Comparison of ENCODE assay signal across 8 cellular contexts in genomic region chr3:172065967-172066762, GRCh38. TPM values are rescaled to one million over a fixed set of nuclear protein-coding genes. Genes with fewer than 3 reads are reported as not detected.
DNase-seq lines count a peak whose midpoint lies in the region; ATAC-seq, FAIRE-seq and TF ChIP-seq lines count a peak whose summit lies in the region.

No MANE protein-coding gene starts in this region.

- peak overlapping the region; percentile 84 for H3K27ac Mint-ChIP-seq in endothelial cell (ENCODE audit: unreplicated experiment)

- POLR2A ChIA-PET in IMR-90 (lab: Charles Lee; ENCODE audit: unreplicated experiment) = no interaction called here

- H2BK20ac ChIP-seq in IMR-90 (ENCODE audit: low read depth, low read length) = no peak overlapping the region

- CTCF ChIA-PET in IMR-90 (lab: Yijun Ruan, JAX) = interaction anchor here (1.5 kb wide), 1 partner anchor 10 kb away, joined by 4 read pairs; no protein-coding TSS in a partner anchor

- H3K4me1 Mint-ChIP-seq in endothelial cell (ENCODE audit: unreplicated experiment) = peaks cover 62% of the 10 kb centered on the region

- no peak for TF ChIP-seq RAD21 in IMR-90 (IDR thresholded peaks at IDR 0.05; ENCODE audit: low read length)

- no peak overlapping the region for H2BK5ac ChIP-seq in IMR-90 (ENCODE audit: low read depth, low read length, poor library complexity, severe bottlenecking)

- H3K9me1 ChIP-seq in IMR-90 (ENCODE audit: insufficient read depth, low read length) = peaks cover 23% of the 10 kb centered on the region

- peak overlapping the region; percentile 33; the same call in 1 of the 2 replicates for H3K23ac ChIP-seq in IMR-90 (ENCODE audit: low read depth, low read length)

- H3K9me3 Mint-ChIP-seq in endothelial cell (ENCODE audit: unreplicated experiment) = no peaks in the 10 kb centered on the region

- H4K8ac ChIP-seq in IMR-90 (ENCODE audit: low read depth in 2 of 2, low read length in 2 of 2) = peak overlapping the region in 1 of 2 experiments; percentile 44; a peak in 2 of 4 replicates

- no peak for TF ChIP-seq CTCF in IMR-90 (conservative IDR thresholded peaks at IDR 0.05; ENCODE audit: low read depth, low read length)
- no peak for TF ChIP-seq CTCF in endothelial cell (IDR thresholded peaks at IDR 0.05; ENCODE audit: unreplicated experiment)

- H2AFZ ChIP-seq in IMR-90 (replicated peaks; ENCODE audit: low read length, poor library complexity) = no peak overlapping the region

- H3K18ac ChIP-seq in IMR-90 (ENCODE audit: low read depth, low read length) = peak overlapping the region; percentile 17; the same call in 1 of the 2 replicates

- no peak overlapping the region for H2AK5ac ChIP-seq in IMR-90 (ENCODE audit: low read depth, low read length)

- DNase-seq in GM19239 (ENCODE audit: insufficient read length, low spot score) (peak; percentile 18), IMR-90 (peak; percentile 68), endothelial cell (ENCODE audit: low spot score) (no peak), RPMI8226 (no peak), Ammon's horn (ENCODE audit: low spot score) (no peak)

- H3K4me1 ChIP-seq in IMR-90 (ENCODE audit: control insufficient read depth, insufficient read depth, low read length) (peaks cover 18% of the 10 kb centered on the region), rectal smooth muscle tissue (ENCODE audit: control insufficient read depth, insufficient read depth, low read length) (peaks cover 19% of the 10 kb centered on the region)

- H3K56ac ChIP-seq in IMR-90 (ENCODE audit: extremely low read depth, insufficient read depth, low read length) = no peak overlapping the region

- H3K4me3 Mint-ChIP-seq in endothelial cell (ENCODE audit: unreplicated experiment) = peak overlapping the region; percentile 17

- FAIRE-seq in GM19239 (lab: Jason Lieb, UNC) = peak; percentile 96

- dilution Hi-C loops in IMR-90 (cut with HindIII; ENCODE audit: low sequenced_read_pairs, unreplicated experiment) = no loop called here

- peaks cover 32% of the 10 kb centered on the region for H3K36me3 Mint-ChIP-seq in endothelial cell (ENCODE audit: low read depth, unreplicated experiment)

- in situ Hi-C loops in IMR-90 (cut with MboI; ENCODE audit: low sequenced_read_pairs) = no loop called here

- TF ChIP-seq POLR2A in IMR-90 (IDR thresholded peaks at IDR 0.05; ENCODE audit: low read depth, low read length) = no peak

- peak overlapping the region; percentile 30; the same call in 1 of the 2 replicates for H3K4me2 ChIP-seq in IMR-90 (ENCODE audit: low read depth, low read length)

- ATAC-seq in IMR-90 (ENCODE audit: low read depth) (no peak), GM19035 (IDR thresholded peaks at IDR 0.05; ENCODE audit: unreplicated experiment) (no peak), GM18868 (IDR thresholded peaks at IDR 0.05; ENCODE audit: unreplicated experiment) (no peak)

- no peak overlapping the region for H2BK120ac ChIP-seq in IMR-90 (ENCODE audit: low read depth, low read length)

- no peak overlapping the region for H4K91ac ChIP-seq in IMR-90 (ENCODE audit: insufficient read depth, low read depth, low read length)

- H3K4ac ChIP-seq in IMR-90 (ENCODE audit: low read depth, low read length) = peak overlapping the region; percentile 24; the same call in 1 of the 2 replicates

- H4K20me1 ChIP-seq in IMR-90 (ENCODE audit: insufficient read depth, low read length) = peaks cover 95% of the 10 kb centered on the region

- no peak overlapping the region for H2BK15ac ChIP-seq in IMR-90 (ENCODE audit: low read depth, low read length)

- WGBS in IMR-90 (ENCODE audit: extremely low coverage in 2 of 2, insufficient read length in 1 of 2), 2 experiments = no CpG with 5 or more reads among the region's 7 CpGs

- no peaks in the 10 kb centered on the region for H3K9me3 ChIP-seq in IMR-90 (ENCODE audit: control insufficient read depth, insufficient read depth, low read length)

- H3K27ac ChIP-seq in IMR-90 (ENCODE audit: insufficient read depth, low read length) (peak overlapping the region; percentile 2; the same call in 1 of the 2 replicates), rectal smooth muscle tissue (ENCODE audit: low read depth, low read length) (no peak overlapping the region)

- peaks cover 9% of the 10 kb centered on the region for H3K36me3 ChIP-seq in IMR-90 (ENCODE audit: control insufficient read depth, insufficient read depth, low read length)
- H3K36me3 ChIP-seq in rectal smooth muscle tissue (ENCODE audit: control insufficient read depth, insufficient read depth, low read length) = peaks cover 2% of the 10 kb centered on the region

- H3K4me3 ChIP-seq in IMR-90 (ENCODE audit: insufficient read depth, low read depth, low read length) (no peak overlapping the region), rectal smooth muscle tissue (ENCODE audit: low read length) (peak overlapping the region; percentile 25)

- peaks cover 22 to 83% of the 10 kb centered on the region in 2 experiments for H3K79me1 ChIP-seq in IMR-90 (ENCODE audit: low read depth in 1 of 2, low read length in 2 of 2)

- H3K27me3 Mint-ChIP-seq in endothelial cell (ENCODE audit: unreplicated experiment) = peaks cover 3% of the 10 kb centered on the region

- no peak overlapping the region for H2AK9ac ChIP-seq in IMR-90 (replicated peaks; ENCODE audit: low read depth, low read length, poor library complexity)

- H3K27me3 ChIP-seq in IMR-90 (ENCODE audit: control insufficient read depth, insufficient read depth, low read length) = no peaks in the 10 kb centered on the region
- no peaks in the 10 kb centered on the region for H3K27me3 ChIP-seq in rectal smooth muscle tissue (ENCODE audit: control insufficient read depth, insufficient read depth, low read length)

- no peak overlapping the region; the same call in 1 of the 2 replicates for H3K14ac ChIP-seq in IMR-90 (replicated peaks; ENCODE audit: low read depth, low read length)

- no peak overlapping the region for H4K5ac ChIP-seq in IMR-90 (ENCODE audit: low read depth, low read length)

- H3K9ac ChIP-seq in IMR-90 (ENCODE audit: low read depth, low read length) (no peak overlapping the region), rectal smooth muscle tissue (ENCODE audit: low read length) (no peak overlapping the region)

- no TSS peak for BruUV-seq in IMR-90 (replicated peaks; lab: Mats Ljungman, UMichigan)

- intact Hi-C loops in IMR-90 (cut with micrococcal nuclease) = no loop called here

TF ChIP-seq in IMR-90, 13 proteins besides CTCF, POLR2A, EP300 and RAD21:
- TF ChIP-seq MXI1 (IDR thresholded peaks at IDR 0.05; ENCODE audit: borderline replicate concordance, low read depth, low read length) = no peak
- TF ChIP-seq BHLHE40 (IDR thresholded peaks at IDR 0.05; ENCODE audit: low read depth, low read length) = no peak
- TF ChIP-seq MAZ (IDR thresholded peaks at IDR 0.05; ENCODE audit: borderline replicate concordance, low read depth, low read length) = no peak
- TF ChIP-seq FOS (IDR thresholded peaks at IDR 0.05; ENCODE audit: low read depth, low read length) = no peak
- TF ChIP-seq, protein P1, sequence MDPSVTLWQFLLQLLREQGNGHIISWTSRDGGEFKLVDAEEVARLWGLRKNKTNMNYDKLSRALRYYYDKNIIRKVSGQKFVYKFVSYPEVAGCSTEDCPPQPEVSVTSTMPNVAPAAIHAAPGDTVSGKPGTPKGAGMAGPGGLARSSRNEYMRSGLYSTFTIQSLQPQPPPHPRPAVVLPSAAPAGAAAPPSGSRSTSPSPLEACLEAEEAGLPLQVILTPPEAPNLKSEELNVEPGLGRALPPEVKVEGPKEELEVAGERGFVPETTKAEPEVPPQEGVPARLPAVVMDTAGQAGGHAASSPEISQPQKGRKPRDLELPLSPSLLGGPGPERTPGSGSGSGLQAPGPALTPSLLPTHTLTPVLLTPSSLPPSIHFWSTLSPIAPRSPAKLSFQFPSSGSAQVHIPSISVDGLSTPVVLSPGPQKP (IDR thresholded peaks at IDR 0.05; ENCODE audit: borderline replicate concordance, low read depth, low read length) = no peak
- no peak for TF ChIP-seq MAFK (IDR thresholded peaks at IDR 0.05; ENCODE audit: low read depth, low read length)
- no peak for TF ChIP-seq CHD1 (IDR thresholded peaks at IDR 0.05; ENCODE audit: low read depth, low read length)
- no peak for TF ChIP-seq RCOR1 (IDR thresholded peaks at IDR 0.05; ENCODE audit: insufficient replicate concordance, low read length)
- no peak for TF ChIP-seq NFE2L2 (IDR thresholded peaks at IDR 0.05; ENCODE audit: low read depth, low read length)
- no peak for TF ChIP-seq RFX5 (IDR thresholded peaks at IDR 0.05; ENCODE audit: low read depth, low read length)
- TF ChIP-seq CEBPB (IDR thresholded peaks at IDR 0.05; ENCODE audit: low read depth, low read length) = no peak
- TF ChIP-seq SMC3 (IDR thresholded peaks at IDR 0.05; ENCODE audit: low read depth, low read length) = no peak
- TF ChIP-seq, protein P2, sequence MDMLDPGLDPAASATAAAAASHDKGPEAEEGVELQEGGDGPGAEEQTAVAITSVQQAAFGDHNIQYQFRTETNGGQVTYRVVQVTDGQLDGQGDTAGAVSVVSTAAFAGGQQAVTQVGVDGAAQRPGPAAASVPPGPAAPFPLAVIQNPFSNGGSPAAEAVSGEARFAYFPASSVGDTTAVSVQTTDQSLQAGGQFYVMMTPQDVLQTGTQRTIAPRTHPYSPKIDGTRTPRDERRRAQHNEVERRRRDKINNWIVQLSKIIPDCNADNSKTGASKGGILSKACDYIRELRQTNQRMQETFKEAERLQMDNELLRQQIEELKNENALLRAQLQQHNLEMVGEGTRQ (IDR thresholded peaks at IDR 0.05; ENCODE audit: low read depth, low read length) = no peak

RNA-seq across cellular contexts. Expression of gene FNDC3B, which starts 26.8 kb away (rescaled TPM):
- total RNA-seq in IMR-90 (2012; rRNA removed) (128 and 150 TPM in 2 replicates), endothelial cell (ENCODE audit: unreplicated experiment) (204 TPM)
- polyA plus RNA-seq in IMR-90 (2012; rRNA removed) = 22.0 and 23.9 TPM in 2 replicates
- 10.0 and 11.3 TPM in 2 replicates for polyA plus RNA-seq in IMR-90 (2012; cell fraction: cytosol; rRNA removed)
- 7.1 and 33.5 TPM in 2 replicates for polyA plus RNA-seq in IMR-90 (2012; cell fraction: nucleus; rRNA removed; ENCODE audit: low replicate concordance)

Comparison
In these comparisons a context has a peak if more than half of its experiments do, and no peak if none do; other contexts are left out.
1. DNase-seq: peak in GM19239 (single experiment) and IMR-90 (single experiment); none in endothelial cell (single experiment), RPMI8226 (single experiment) and Ammon's horn (single experiment).